ENCODE assay signal across 25 cellular contexts in genomic region chr1:229758101-229759036, GRCh38.
A peak's percentile ranks its signal among the peaks of the same experiment; 100 is the strongest.
DNase-seq lines count a peak whose midpoint lies in the region; ATAC-seq and TF ChIP-seq lines count a peak whose summit lies in the region.
"Had no signal": no experiment of that assay in that cellular context is flagged by ENCODE, and none has a peak within 500 bp of the region (broad histone marks: within the 10 kb centered on the region; RNA-seq: fewer than 3 reads in every experiment).

No MANE protein-coding gene starts in this region.

- POLR2A ChIA-PET in AG04449 (lab: Yijun Ruan, JAX), result no interaction called here

- CTCF ChIA-PET in AG04449 (lab: Yijun Ruan, JAX), result interaction anchor here (0.7 to 2.4 kb wide), 4 partner anchors 10 to 463 kb away, joined by 3 to 10 read pairs (median 4); no protein-coding TSS in a partner anchor

- H3K27me3 ChIP-seq in kidney epithelial cell (ENCODE audit: control insufficient read depth, insufficient read depth, low read length) (no peaks in the 10 kb centered on the region), gastrocnemius medialis (no peaks in the 10 kb centered on the region)
- H3K27me3 ChIP-seq: dorsolateral prefrontal cortex, gastroesophageal sphincter, MG63, neural progenitor cell, spleen had no signal

- no peaks in the 10 kb centered on the region for H3K4me1 ChIP-seq in gastrocnemius medialis
- H3K4me1 ChIP-seq: gastroesophageal sphincter, neural progenitor cell, psoas muscle had no signal

- no peak overlapping the region for H3K27ac ChIP-seq in gastrocnemius medialis
- H3K27ac ChIP-seq: dorsolateral prefrontal cortex, epithelial cell of prostate, gastroesophageal sphincter, neural progenitor cell, psoas muscle, RWPE1, spleen had no signal

- intact Hi-C loops in gastrocnemius medialis (cut with DNase I; ENCODE audit: low total_unique reads), result no loop called here

- no peak overlapping the region for H3K27ac Mint-ChIP-seq in T-helper 2 cell treated with Interferon-gamma antibody and Interleukin-4, amounts not matched to agents 5 μg/mL and 100 μg/mL, for 36 hours
- H3K27ac Mint-ChIP-seq in nephron progenitor cell, result no peak overlapping the region
- H3K27ac Mint-ChIP-seq: neural progenitor cell had no signal

- H3K36me3 ChIP-seq in kidney epithelial cell (ENCODE audit: control insufficient read depth, insufficient read depth, low read length) (no peaks in the 10 kb centered on the region), gastrocnemius medialis (no peaks in the 10 kb centered on the region)
- H3K36me3 ChIP-seq: gastroesophageal sphincter, MG63, neural progenitor cell, spleen had no signal

- DNase-seq in AG04449 (ENCODE audit: low read depth, low spot score), result peak; percentile 29
- DNase-seq in ELR (ENCODE audit: low read depth), result peak; percentile 69
- peak; percentile 32 for DNase-seq in T-helper 2 cell treated with Interferon-gamma antibody and Interleukin-4, amounts not matched to agents 5 μg/mL and 100 μg/mL, for 36 hours (ENCODE audit: low spot score)
- peak; percentile 23 for DNase-seq in kidney epithelial cell (ENCODE audit: low read depth)
- DNase-seq in nephron progenitor cell, result no peak
- DNase-seq in gastrocnemius medialis, result no peak
- no peak for DNase-seq in NCI-H2107 treated with DMSO at 0.1 percent for 48 hours (lab: John Stamatoyannopoulos, UW; ENCODE audit: unreplicated experiment)
- DNase-seq: activated CD4-positive, alpha-beta T cell treated with anti-CD3 and anti-CD28 coated beads for 1 hour; activated effector memory CD4-positive, alpha-beta T cell treated with anti-CD3 and anti-CD28 coated beads, Interleukin-2, amount 50 U/mL, for 16 hours; amniotic stem cell; central memory CD4-positive, alpha-beta T cell; DMS79; dorsolateral prefrontal cortex; left colon; NCI-H1436; psoas muscle; spleen; stimulated activated CD4-positive, alpha-beta T cell treated with anti-CD3 and anti-CD28 coated beads, Interleukin-4, amount 100 ng/mL, for 4 hours; T1000 had no signal

- H3K4me3 ChIP-seq in AG04449 (ENCODE audit: low read depth, low read length) (no peak overlapping the region), kidney epithelial cell (ENCODE audit: low read depth, low read length) (no peak overlapping the region), gastrocnemius medialis (no peak overlapping the region)
- H3K4me3 ChIP-seq: dorsolateral prefrontal cortex, gastroesophageal sphincter, MG63, neural progenitor cell, psoas muscle, spleen had no signal

- H3K36me3 Mint-ChIP-seq in T-helper 2 cell treated with Interferon-gamma antibody and Interleukin-4, amounts not matched to agents 5 μg/mL and 100 μg/mL, for 36 hours (ENCODE audit: low read depth), result no peaks in the 10 kb centered on the region
- no peaks in the 10 kb centered on the region for H3K36me3 Mint-ChIP-seq in nephron progenitor cell (ENCODE audit: low read depth)
- H3K36me3 Mint-ChIP-seq: neural progenitor cell had no signal

- in situ Hi-C loops in gastrocnemius medialis (cut with MboI; ENCODE audit: low sequenced_read_pairs in 4 of 4), result no loop called here

- no peak for TF ChIP-seq POLR2A in gastrocnemius medialis (IDR thresholded peaks at IDR 0.05)

- no peak overlapping the region for H3K4me3 Mint-ChIP-seq in T-helper 2 cell treated with Interferon-gamma antibody and Interleukin-4, amounts not matched to agents 5 μg/mL and 100 μg/mL, for 36 hours
- no peak overlapping the region for H3K4me3 Mint-ChIP-seq in nephron progenitor cell
- H3K4me3 Mint-ChIP-seq: neural progenitor cell had no signal

- ATAC-seq in gastrocnemius medialis (no peak), HG02610 (IDR thresholded peaks at IDR 0.05; ENCODE audit: unreplicated experiment) (no peak)
- ATAC-seq: gastroesophageal sphincter, left colon, psoas muscle had no signal

- peaks cover 7% of the 10 kb centered on the region for H3K4me1 Mint-ChIP-seq in T-helper 2 cell treated with Interferon-gamma antibody and Interleukin-4, amounts not matched to agents 5 μg/mL and 100 μg/mL, for 36 hours (ENCODE audit: low read depth)
- H3K4me1 Mint-ChIP-seq in nephron progenitor cell, result no peaks in the 10 kb centered on the region

- no peak for TF ChIP-seq CTCF in AG04449 (IDR thresholded peaks at IDR 0.05; ENCODE audit: insufficient read depth, low read length, missing control alignments)
- TF ChIP-seq CTCF in kidney epithelial cell (IDR thresholded peaks at IDR 0.05; ENCODE audit: insufficient read depth, low read length, poor library complexity, severe bottlenecking), result no peak
- TF ChIP-seq CTCF in nephron progenitor cell (IDR thresholded peaks at IDR 0.05), result no peak
- no peak for TF ChIP-seq CTCF in gastrocnemius medialis (IDR thresholded peaks at IDR 0.05 in 4 of 5, conservative IDR thresholded peaks at IDR 0.05 in 1 of 5)

- H3K9me3 ChIP-seq in gastrocnemius medialis, result no peaks in the 10 kb centered on the region
- H3K9me3 ChIP-seq: psoas muscle had no signal

- H3K27me3 Mint-ChIP-seq in T-helper 2 cell treated with Interferon-gamma antibody and Interleukin-4, amounts not matched to agents 5 μg/mL and 100 μg/mL, for 36 hours (ENCODE audit: low read depth), result peaks cover 1% of the 10 kb centered on the region
- H3K27me3 Mint-ChIP-seq in nephron progenitor cell (ENCODE audit: low read depth, poor library complexity), result peaks cover 16% of the 10 kb centered on the region

- H3K9me3 Mint-ChIP-seq in T-helper 2 cell treated with Interferon-gamma antibody and Interleukin-4, amounts not matched to agents 5 μg/mL and 100 μg/mL, for 36 hours, result no peaks in the 10 kb centered on the region
- H3K9me3 Mint-ChIP-seq in nephron progenitor cell, result no peaks in the 10 kb centered on the region

Comparison
In these comparisons a context has a peak if more than half of its experiments do, and no peak if none do; other contexts are left out.
1. DNase-seq: peak in AG04449 (single experiment), ELR (single experiment), T-helper 2 cell treated with Interferon-gamma antibody and Interleukin-4, amounts not matched to agents 5 μg/mL and 100 μg/mL, for 36 hours (single experiment) and kidney epithelial cell (single experiment); none in nephron progenitor cell (single experiment), gastrocnemius medialis (0 of 2) and NCI-H2107 treated with DMSO at 0.1 percent for 48 hours (single experiment).